ENCODE assay signal across 7 cellular contexts in the genomic region with DNA sequence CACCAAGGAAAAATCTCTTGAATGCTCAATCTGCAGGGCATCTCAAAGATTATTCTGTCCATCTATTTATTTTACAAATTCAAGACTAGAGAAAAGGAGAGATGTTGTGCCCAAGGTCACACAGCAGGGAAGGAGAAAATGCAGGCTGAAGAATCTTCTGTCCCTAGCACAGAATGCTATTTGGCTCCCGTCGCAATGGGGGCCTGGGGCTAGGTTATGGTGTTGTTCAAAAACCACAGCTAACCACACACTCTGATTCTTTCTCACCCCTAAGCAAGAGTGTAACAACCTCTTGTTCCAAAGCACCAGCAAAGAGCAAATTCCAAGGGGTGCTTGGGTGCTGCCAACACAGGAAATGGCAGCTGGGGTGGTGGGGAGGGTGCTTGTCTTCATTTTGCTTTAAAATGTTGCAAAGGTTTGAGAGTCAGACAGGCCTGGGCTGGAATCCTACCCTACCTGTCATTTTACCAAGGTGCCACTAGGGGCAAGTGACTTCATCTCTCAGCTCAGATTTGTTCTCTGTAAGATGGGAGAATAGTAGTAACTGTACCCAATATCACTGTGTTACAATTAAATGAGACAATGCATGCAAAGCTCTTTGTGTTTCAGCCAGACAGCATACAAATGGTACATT.
A peak's percentile ranks its signal among the peaks of the same experiment; 100 is the strongest.
DNase-seq lines count a peak whose midpoint lies in the region; ATAC-seq and TF ChIP-seq lines count a peak whose summit lies in the region.

No MANE protein-coding gene starts in this region.

- H3F3A ChIP-seq in MM.1S (ENCODE audit: insufficient read depth, low read length): no peaks in the 10 kb centered on the region

- no peak overlapping the region for H3K4me2 ChIP-seq in MM.1S (ENCODE audit: low read depth, low read length)
- no peak overlapping the region for H3K4me2 ChIP-seq in fibroblast of lung (ENCODE audit: extremely low read depth, insufficient read depth, low read length)

- peak; percentile 44 for DNase-seq in H7
- DNase-seq in MM.1S: peak; percentile 32
- DNase-seq in fibroblast of lung (ENCODE audit: low read depth in 2 of 2): peak; percentile 13 to 35
- DNase-seq in thyroid gland: no peak
- DNase-seq in C1 segment of cervical spinal cord (lab: John Stamatoyannopoulos, UW): no peak
- DNase-seq in NCI-H526 treated with DMSO at 0.1 percent for 48 hours (lab: John Stamatoyannopoulos, UW): no peak

- H3K27me3 ChIP-seq in H7 (ENCODE audit: control insufficient read depth, insufficient read depth, low read length) (no peaks in the 10 kb centered on the region), MM.1S (replicated peaks; ENCODE audit: insufficient read depth, low read length) (no peaks in the 10 kb centered on the region), fibroblast of lung (ENCODE audit: control insufficient read depth, insufficient read depth, low read length) (no peaks in the 10 kb centered on the region), thyroid gland (no peaks in the 10 kb centered on the region)

- TF ChIP-seq CTCF in MM.1S (IDR thresholded peaks at IDR 0.05; ENCODE audit: low read length) (peak; percentile 49), fibroblast of lung (conservative IDR thresholded peaks at IDR 0.05 in 1 of 2, IDR thresholded peaks at IDR 0.05 in 1 of 2; ENCODE audit: low read depth in 1 of 2, low read length in 2 of 2) (peak; percentile 42 to 64), thyroid gland (IDR thresholded peaks at IDR 0.05) (peak in 4 of 6 experiments; percentile 11 to 48 (median 32))

- intact Hi-C loops in thyroid gland (cut with DNase I): no loop called here

- H3K27ac ChIP-seq in MM.1S (ENCODE audit: low read length): no peak overlapping the region
- H3K27ac ChIP-seq in fibroblast of lung (ENCODE audit: insufficient read depth, low read length): no peak overlapping the region
- H3K27ac ChIP-seq in thyroid gland: no peak overlapping the region

- H3K9ac ChIP-seq in MM.1S (ENCODE audit: low read length) (no peak overlapping the region), fibroblast of lung (ENCODE audit: insufficient read depth, low read length) (no peak overlapping the region)

- no peak for TF ChIP-seq POLR2A in thyroid gland (IDR thresholded peaks at IDR 0.05)

- H3K9me3 ChIP-seq in MM.1S (replicated peaks; ENCODE audit: insufficient read depth, low read length) (no peaks in the 10 kb centered on the region), fibroblast of lung (ENCODE audit: control insufficient read depth, insufficient read depth, low read depth, low read length) (no peaks in the 10 kb centered on the region), thyroid gland (no peaks in the 10 kb centered on the region)

- H2AFZ ChIP-seq in MM.1S (ENCODE audit: low read length): no peak overlapping the region
- H2AFZ ChIP-seq in fibroblast of lung (ENCODE audit: low read length): no peak overlapping the region

- peak; percentile 95 for ATAC-seq in GM18499 (IDR thresholded peaks at IDR 0.05; ENCODE audit: insufficient read depth, unreplicated experiment)

- H4K20me1 ChIP-seq in MM.1S (ENCODE audit: insufficient read depth, low read length) (no peaks in the 10 kb centered on the region), fibroblast of lung (ENCODE audit: control insufficient read depth, extremely low read depth, insufficient read depth, low read length) (no peaks in the 10 kb centered on the region)

- H3K4me1 ChIP-seq in MM.1S (ENCODE audit: low read length): no peaks in the 10 kb centered on the region
- no peaks in the 10 kb centered on the region for H3K4me1 ChIP-seq in fibroblast of lung (ENCODE audit: control insufficient read depth, extremely low read depth, insufficient read depth, low read length)
- no peaks in the 10 kb centered on the region for H3K4me1 ChIP-seq in thyroid gland

- H3K36me3 ChIP-seq in H7 (replicated peaks; ENCODE audit: control insufficient read depth, insufficient read depth, low read length) (no peaks in the 10 kb centered on the region), MM.1S (replicated peaks; ENCODE audit: insufficient read depth, low read length) (no peaks in the 10 kb centered on the region), fibroblast of lung (ENCODE audit: control insufficient read depth, insufficient read depth, low read length) (no peaks in the 10 kb centered on the region), thyroid gland (no peaks in the 10 kb centered on the region)

- WGBS in thyroid gland, 2 donors: 94 to 100% methylated on average over 2 of the region's 2 CpGs

- H3K4me3 ChIP-seq in H7 (ENCODE audit: insufficient read depth, low read depth, low read length) (no peak overlapping the region), MM.1S (ENCODE audit: low read length) (no peak overlapping the region), fibroblast of lung (replicated peaks in 1 of 4; ENCODE audit: control extremely low read depth in 1 of 4, insufficient read depth in 1 of 4, low read depth in 3 of 4, low read length in 4 of 4) (no peak overlapping the region), thyroid gland (replicated peaks in 1 of 3) (no peak overlapping the region)

- no peaks in the 10 kb centered on the region for H3K79me2 ChIP-seq in MM.1S (ENCODE audit: low read length)
- no peaks in the 10 kb centered on the region for H3K79me2 ChIP-seq in fibroblast of lung (ENCODE audit: control insufficient read depth, insufficient read depth, low read length)

- H3K9me2 ChIP-seq in MM.1S (replicated peaks; ENCODE audit: insufficient read depth, low read length): no peaks in the 10 kb centered on the region

Comparison
In these comparisons a context has a peak if more than half of its experiments do, and no peak if none do; other contexts are left out.
1. DNase-seq: peak in H7 (single experiment), MM.1S (single experiment) and fibroblast of lung (2 of 2); none in thyroid gland (0 of 2), C1 segment of cervical spinal cord (0 of 14) and NCI-H526 treated with DMSO at 0.1 percent for 48 hours (single experiment).
2. Peak in every context shown above with its lines, with median percentiles within 50 percentile points of each other: CTCF ChIP-seq.